Comparison of ENCODE assay signal across 15 cellular contexts in the genomic region with DNA sequence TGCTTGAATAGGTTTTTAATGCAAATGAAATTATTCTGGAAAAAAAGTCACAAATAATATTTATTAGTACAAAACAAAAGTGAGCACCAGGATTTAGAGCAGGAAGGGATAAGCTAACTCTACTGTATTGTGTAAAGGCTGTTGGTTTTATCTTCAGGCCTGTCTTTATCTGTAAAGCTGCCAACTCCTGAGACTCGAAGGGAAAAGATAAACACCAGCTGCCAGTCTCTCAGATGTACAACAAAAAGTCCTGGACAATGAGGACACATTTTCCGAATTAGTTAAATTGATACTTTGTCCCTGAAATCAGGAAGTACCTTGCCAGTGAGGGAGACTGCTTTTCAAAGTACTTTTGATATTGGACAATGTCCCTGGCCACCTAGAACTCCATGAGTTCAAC. TPM values are rescaled to one million over a fixed set of nuclear protein-coding genes. Genes with fewer than 3 reads are reported as not detected.
DNase-seq lines count a peak whose midpoint lies in the region; ATAC-seq and FAIRE-seq lines count a peak whose summit lies in the region.
"Had no signal": no experiment of that assay in that cellular context is flagged by ENCODE, and none has a peak within 500 bp of the region (broad histone marks: within the 10 kb centered on the region; RNA-seq: fewer than 3 reads in every experiment).

No MANE protein-coding gene starts in this region.

- FAIRE-seq in small intestine (lab: Jason Lieb, UNC) = no peak
- FAIRE-seq: K562 had no signal

- no peak overlapping the region for H3K27ac ChIP-seq in small intestine (ENCODE audit: low read depth in 1 of 2, low read length in 1 of 2)
- H3K27ac ChIP-seq: thyroid gland had no signal

- DNase-seq in NCI-H82 (lab: John Stamatoyannopoulos, UW) = peak; percentile 13
- DNase-seq in NCI-H82 treated with DMSO at 0.1 percent for 48 hours (lab: John Stamatoyannopoulos, UW; ENCODE audit: unreplicated experiment) = no peak
- peak; percentile 55 for DNase-seq in NCI-H446 treated with DMSO at 0.1 percent for 48 hours (lab: John Stamatoyannopoulos, UW)
- DNase-seq in fibroblast of peridontal ligament (ENCODE audit: extremely low read depth) = peak; percentile 26
- DNase-seq in small intestine = peak; percentile 31
- no peak for DNase-seq in C1 segment of cervical spinal cord (lab: John Stamatoyannopoulos, UW)
- DNase-seq in ACHN = no peak
- DNase-seq: activated CD4-positive, alpha-beta T cell treated with anti-CD3 and anti-CD28 coated beads, Interleukin-2, amount 50 U/mL, for 4 hours; Caco-2; head of caudate nucleus; NCI-H226; nucleus accumbens; thyroid gland had no signal

- in situ Hi-C loops in ACHN (cut with HindIII; ENCODE audit: low pct_ligation_motif_present, low pct_unique_long_range_greater_than_20kb, low sequenced_read_pairs) = no loop called here

- peaks cover 0 to 2% of the 10 kb centered on the region in 2 donors for H3K4me1 ChIP-seq in small intestine (ENCODE audit: control insufficient read depth in 2 of 2, insufficient read depth in 1 of 2, low read depth in 1 of 2, low read length in 1 of 2)
- H3K4me1 ChIP-seq: Caco-2 had no signal

- H3K27me3 ChIP-seq in small intestine (ENCODE audit: control insufficient read depth in 2 of 2, insufficient read depth in 2 of 2, low read length in 2 of 2) = no peaks in the 10 kb centered on the region
- H3K27me3 ChIP-seq: thyroid gland had no signal

- H3K9me3 ChIP-seq in small intestine (ENCODE audit: control insufficient read depth, low read depth) = no peaks in the 10 kb centered on the region
- H3K9me3 ChIP-seq: Caco-2, thyroid gland had no signal

- no peak overlapping the region for H3K4me3 ChIP-seq in small intestine (ENCODE audit: low read depth in 1 of 2, low read length in 2 of 2)
- H3K4me3 ChIP-seq: K562, thyroid gland had no signal

- 14 to 32% (median 28%) methylated on average over 2 of the region's 2 CpGs for WGBS in small intestine, 3 donors

- no peak for ATAC-seq in GM19328 (IDR thresholded peaks at IDR 0.05; ENCODE audit: unreplicated experiment)
- ATAC-seq: K562 had no signal

- peaks cover 3 to 5% of the 10 kb centered on the region in 2 donors for H3K36me3 ChIP-seq in small intestine (ENCODE audit: control insufficient read depth in 2 of 2, insufficient read depth in 2 of 2, low read length in 2 of 2)

RNA-seq across cellular contexts. Expression of a gene that starts 8.8 kb away (rescaled TPM):
- 10 to 100 TPM in 2 of 3 donors, 1 to 10 TPM in 1; 5.7 to 13.2 (median 12.7) TPM for polyA plus RNA-seq in small intestine

Comparison
In these comparisons a context has a peak if more than half of its experiments do, and no peak if none do; other contexts are left out.
1. DNase-seq: peak in NCI-H82 (single experiment), NCI-H446 treated with DMSO at 0.1 percent for 48 hours (single experiment), fibroblast of peridontal ligament (single experiment) and small intestine (single experiment); none in NCI-H82 treated with DMSO at 0.1 percent for 48 hours (single experiment), C1 segment of cervical spinal cord (0 of 14) and ACHN (single experiment).